8 cellular contexts compared by ENCODE assay signal in genomic region chr11:12287374-12288211, GRCh38.
A peak's percentile ranks its signal among the peaks of the same experiment; 100 is the strongest.
DNase-seq lines count a peak whose midpoint lies in the region; ATAC-seq and TF ChIP-seq lines count a peak whose summit lies in the region.

No MANE protein-coding gene starts in this region.

- DNase-seq in activated effector memory CD4-positive, alpha-beta T cell treated with anti-CD3 and anti-CD28 coated beads, Interleukin-2, amount 50 U/mL, for 16 hours = peak; percentile 54
- no peak for DNase-seq in activated effector memory CD4-positive, alpha-beta T cell treated with Interleukin-2 at 50 U/mL for 16 hours
- DNase-seq in neural progenitor cell (ENCODE audit: low spot score) = peak; percentile 82
- no peak for DNase-seq in activated CD4-positive, CD25-positive, alpha-beta regulatory T cell (lab: John Stamatoyannopoulos, UW)
- no peak for DNase-seq in nucleus accumbens (lab: John Stamatoyannopoulos, UW)

- WGBS in esophagus, 2 donors = 55 to 67% methylated on average over 13 of the region's 13 CpGs

- H3K36me3 Mint-ChIP-seq in neural progenitor cell = no peaks in the 10 kb centered on the region

- H3F3A ChIP-seq in neural progenitor cell (ENCODE audit: low read depth) = no peaks in the 10 kb centered on the region

- peaks cover 2% of the 10 kb centered on the region for H3K27me3 Mint-ChIP-seq in neural progenitor cell (ENCODE audit: insufficient read depth, low read depth)

- H3K9me3 Mint-ChIP-seq in neural progenitor cell = peaks cover 3% of the 10 kb centered on the region

- H3K9me3 ChIP-seq in OCI-LY3 (ENCODE audit: insufficient read depth, low read length) (no peaks in the 10 kb centered on the region), esophagus (ENCODE audit: control insufficient read depth in 2 of 2, insufficient read depth in 1 of 2, low read depth in 1 of 2, low read length in 1 of 2) (no peaks in the 10 kb centered on the region), neural progenitor cell (ENCODE audit: low read depth) (no peaks in the 10 kb centered on the region)

- H3K9ac ChIP-seq in OCI-LY3 (ENCODE audit: low read length) (no peak overlapping the region), neural progenitor cell (no peak overlapping the region)

- no peaks in the 10 kb centered on the region for H3K79me2 ChIP-seq in OCI-LY3 (ENCODE audit: low read length)
- H3K79me2 ChIP-seq in neural progenitor cell (ENCODE audit: low read depth) = no peaks in the 10 kb centered on the region

- H3K4me3 ChIP-seq in OCI-LY3 (ENCODE audit: low read length) = no peak overlapping the region
- no peak overlapping the region for H3K4me3 ChIP-seq in esophagus (ENCODE audit: low read depth in 1 of 2, low read length in 2 of 2)
- no peak overlapping the region for H3K4me3 ChIP-seq in neural progenitor cell

- peak overlapping the region; percentile 78 for H3K27ac Mint-ChIP-seq in neural progenitor cell

- peaks cover 17% of the 10 kb centered on the region for H3K4me1 Mint-ChIP-seq in neural progenitor cell

- peak; percentile 42; the same call in 1 of the 2 replicates for TF ChIP-seq CTCF in OCI-LY3 (IDR thresholded peaks at IDR 0.05; ENCODE audit: low read depth, low read length)
- TF ChIP-seq CTCF in neural progenitor cell (IDR thresholded peaks at IDR 0.05) = peak; percentile 74

- ATAC-seq in GM19397 (IDR thresholded peaks at IDR 0.05; ENCODE audit: unreplicated experiment) = no peak

- H3K27me3 ChIP-seq in OCI-LY3 (ENCODE audit: low read depth, low read length) (peaks cover 18% of the 10 kb centered on the region; the same call in 1 of the 2 replicates), esophagus (ENCODE audit: control insufficient read depth in 1 of 2, insufficient read depth in 2 of 2, low read length in 2 of 2) (no peaks in the 10 kb centered on the region), neural progenitor cell (no peaks in the 10 kb centered on the region)

- H4K20me1 ChIP-seq in OCI-LY3 (ENCODE audit: insufficient read depth, low read length) (no peaks in the 10 kb centered on the region), neural progenitor cell (ENCODE audit: low read depth) (no peaks in the 10 kb centered on the region)

- no peak overlapping the region for H3K4me3 Mint-ChIP-seq in neural progenitor cell

- no peaks in the 10 kb centered on the region for H3K36me3 ChIP-seq in OCI-LY3 (replicated peaks; ENCODE audit: low read depth, low read length)
- no peaks in the 10 kb centered on the region for H3K36me3 ChIP-seq in esophagus (ENCODE audit: control insufficient read depth in 2 of 2, insufficient read depth in 2 of 2, low read length in 1 of 2)
- no peaks in the 10 kb centered on the region for H3K36me3 ChIP-seq in neural progenitor cell

- H2AFZ ChIP-seq in OCI-LY3 (ENCODE audit: low read depth, low read length) (no peak overlapping the region), neural progenitor cell (replicated peaks) (peak overlapping the region; percentile 80)

- no peak overlapping the region for H3K27ac ChIP-seq in OCI-LY3 (ENCODE audit: low read length)
- peak overlapping the region; percentile 44 to 62 for H3K27ac ChIP-seq in esophagus (ENCODE audit: low read depth in 2 of 2, low read length in 1 of 2)
- H3K27ac ChIP-seq in neural progenitor cell = no peak overlapping the region

- peak overlapping the region; percentile 20; the same call in 1 of the 2 replicates for H3K4me2 ChIP-seq in OCI-LY3 (ENCODE audit: low read length)
- H3K4me2 ChIP-seq in neural progenitor cell = no peak overlapping the region

- H3K4me1 ChIP-seq in OCI-LY3 (ENCODE audit: low read length) (peaks cover 7% of the 10 kb centered on the region), esophagus (ENCODE audit: control insufficient read depth in 2 of 2, insufficient read depth in 2 of 2, low read length in 1 of 2) (peaks cover 0 to 8% of the 10 kb centered on the region in 2 donors), neural progenitor cell (no peaks in the 10 kb centered on the region)

Comparison
In these comparisons a context has a peak if more than half of its experiments do, and no peak if none do; other contexts are left out.
1. DNase-seq: peak in activated effector memory CD4-positive, alpha-beta T cell treated with anti-CD3 and anti-CD28 coated beads, Interleukin-2, amount 50 U/mL, for 16 hours (single experiment) and neural progenitor cell (single experiment); none in activated effector memory CD4-positive, alpha-beta T cell treated with Interleukin-2 at 50 U/mL for 16 hours (single experiment), activated CD4-positive, CD25-positive, alpha-beta regulatory T cell (0 of 4) and nucleus accumbens (0 of 56).
2. H3K27ac ChIP-seq: peak in esophagus (2 of 2); none in OCI-LY3 (single experiment) and neural progenitor cell (single experiment).